ENCODE assay signal across 8 cellular contexts in the genomic region with DNA sequence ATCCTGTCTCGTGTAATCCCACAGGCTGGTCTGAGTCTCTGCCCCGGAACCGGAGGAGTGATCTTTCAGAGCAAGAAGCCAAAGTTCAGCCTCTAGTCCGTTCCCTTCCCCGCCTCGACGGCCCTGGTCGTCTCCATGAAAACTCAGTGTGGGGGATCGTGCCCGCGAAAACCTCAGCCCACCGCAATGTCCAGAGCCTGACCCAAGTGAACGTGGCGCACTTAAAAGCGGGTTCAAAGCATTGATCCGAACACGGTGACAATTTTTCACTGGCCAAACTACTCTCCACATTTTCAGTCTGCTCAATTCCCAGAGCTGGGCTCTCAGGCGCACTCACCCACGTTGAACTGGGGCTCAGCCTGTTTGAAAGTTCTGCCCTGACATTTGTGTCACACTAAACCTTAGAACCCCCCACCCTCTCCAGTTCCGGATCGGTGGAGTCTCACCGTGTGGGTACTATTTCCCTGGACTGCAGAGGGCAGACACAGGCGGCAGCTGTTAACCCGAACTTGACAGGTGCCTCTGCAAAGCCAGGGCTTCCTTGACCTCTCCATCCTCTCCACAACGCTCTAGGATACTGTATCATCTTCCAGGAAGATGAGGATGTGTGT. TPM values are rescaled to one million over a fixed set of nuclear protein-coding genes. Genes with fewer than 3 reads are reported as not detected.
A peak's percentile ranks its signal among the peaks of the same experiment; 100 is the strongest.
DNase-seq lines count a peak whose midpoint lies in the region; ATAC-seq and TF ChIP-seq lines count a peak whose summit lies in the region.

No MANE protein-coding gene starts in this region.

- peak overlapping the region; percentile 83 for H3K4me2 ChIP-seq in OCI-LY7 (ENCODE audit: low read length)

- H3K4me1 ChIP-seq in OCI-LY7 (ENCODE audit: insufficient read depth, low read length, poor library complexity, severe bottlenecking): peaks cover 15% of the 10 kb centered on the region
- peaks cover 5 to 44% (median 21%) of the 10 kb centered on the region in 4 donors for H3K4me1 ChIP-seq in upper lobe of left lung

- no peak overlapping the region for H3K27ac ChIP-seq in OCI-LY7 (ENCODE audit: low read depth, low read length, poor library complexity, severe bottlenecking)
- peak overlapping the region; percentile 42 to 85 (median 57) for H3K27ac ChIP-seq in upper lobe of left lung

- POLR2A ChIA-PET in OCI-LY7 (lab: Charles Lee): interaction anchor here (0.6 kb wide), 3 partner anchors 13 to 167 kb away, joined by 3 to 6 read pairs (median 4); no protein-coding TSS in a partner anchor

- H3K4me3 ChIP-seq in OCI-LY7 (ENCODE audit: low read depth, low read length, poor library complexity, severe bottlenecking) (peak overlapping the region; percentile 66), choroid plexus epithelial cell (ENCODE audit: low read depth, low read length) (peak overlapping the region; percentile 91), upper lobe of left lung (peak overlapping the region; percentile 25 to 88 (median 72))

- DNase-seq in NCI-H82 (lab: John Stamatoyannopoulos, UW) (peak; percentile 35), NCI-H82 treated with DMSO at 0.1 percent for 48 hours (lab: John Stamatoyannopoulos, UW; ENCODE audit: unreplicated experiment) (no peak), OCI-LY7 (ENCODE audit: low spot score) (peak; percentile 10), choroid plexus epithelial cell (ENCODE audit: low read depth) (no peak), medulla oblongata (ENCODE audit: extremely low spot score) (peak; percentile 21), upper lobe of left lung (peak; percentile 17 to 24), GM10266 (ENCODE audit: extremely low spot score) (no peak)

- no peak for TF ChIP-seq EP300 in upper lobe of left lung (IDR thresholded peaks at IDR 0.05)

- no peaks in the 10 kb centered on the region for H4K20me1 ChIP-seq in OCI-LY7 (ENCODE audit: insufficient read depth, low read length)

- H3K27me3 ChIP-seq in upper lobe of left lung: peaks cover 0 to 6% (median 0%) of the 10 kb centered on the region in 4 donors

- WGBS in upper lobe of left lung, 2 donors: 2 to 3% methylated on average over 10 to 24 of the region's 25 CpGs

- intact Hi-C loops in OCI-LY7 (cut with micrococcal nuclease; ENCODE audit: unreplicated experiment): no loop called here

- no peaks in the 10 kb centered on the region for H3K9me2 ChIP-seq in OCI-LY7 (ENCODE audit: insufficient read depth, low read length)

- H3K36me3 ChIP-seq in OCI-LY7 (ENCODE audit: insufficient read depth, low read length) (no peaks in the 10 kb centered on the region), upper lobe of left lung (no peaks in the 10 kb centered on the region)

- no peak for TF ChIP-seq CTCF in OCI-LY7 (conservative IDR thresholded peaks at IDR 0.05; ENCODE audit: low read length)
- peak; percentile 33 for TF ChIP-seq CTCF in choroid plexus epithelial cell (conservative IDR thresholded peaks at IDR 0.05; ENCODE audit: low read depth, low read length)
- no peak for TF ChIP-seq CTCF in upper lobe of left lung (IDR thresholded peaks at IDR 0.05)
- TF ChIP-seq CTCF in GM10266 (IDR thresholded peaks at IDR 0.05; ENCODE audit: control insufficient read depth, insufficient read depth, low read depth, missing control alignments): no peak

- peak overlapping the region; percentile 37; the same call in 1 of the 2 replicates for H2AFZ ChIP-seq in OCI-LY7 (ENCODE audit: low read length)

- TF ChIP-seq POLR2A in upper lobe of left lung (IDR thresholded peaks at IDR 0.05): no peak

- no TSS peak for BruUV-seq in OCI-LY7 (replicated peaks; lab: Mats Ljungman, UMichigan)

- CTCF ChIA-PET in OCI-LY7 (lab: Charles Lee; ENCODE audit: unreplicated experiment): no interaction called here

- H3K9me3 ChIP-seq in OCI-LY7 (ENCODE audit: low read length) (no peaks in the 10 kb centered on the region), upper lobe of left lung (no peaks in the 10 kb centered on the region)

- H3K79me2 ChIP-seq in OCI-LY7 (ENCODE audit: insufficient read depth, low read depth, low read length): no peaks in the 10 kb centered on the region

- peak; percentile 56 to 62 for ATAC-seq in upper lobe of left lung (ENCODE audit: low FRiP score in 2 of 2)
- no peak for ATAC-seq in HG02678 (IDR thresholded peaks at IDR 0.05; ENCODE audit: unreplicated experiment)

RNA-seq across cellular contexts. Expression of a gene that starts 0.9 kb away (rescaled TPM):
- 0.19 and 1.5 TPM in 2 replicates for total RNA-seq in OCI-LY7 (2014; rRNA removed; shearing (Covaris generic))
- 0.13 TPM in 1 of 2 replicates, not detected in the other for total RNA-seq in OCI-LY7 (2022)
- 10 to 100 TPM in 3 of 6 donors, 1 to 10 TPM in 3; 7.3 to 18.2 (median 10.2) TPM for total RNA-seq in upper lobe of left lung

Comparison
In these comparisons a context has a peak if more than half of its experiments do, and no peak if none do; other contexts are left out.
1. DNase-seq: peak in NCI-H82 (single experiment), OCI-LY7 (single experiment), medulla oblongata (single experiment) and upper lobe of left lung (2 of 2); none in NCI-H82 treated with DMSO at 0.1 percent for 48 hours (single experiment), choroid plexus epithelial cell (single experiment) and GM10266 (single experiment).
2. Peak in every context shown above with its lines, with median percentiles within 50 percentile points of each other: H3K4me3 ChIP-seq.